5 cellular contexts compared by ENCODE assay signal in genomic region chr4:47694322-47694721, GRCh38.
"Had no signal": no experiment of that assay in that cellular context is flagged by ENCODE, and none has a peak within 500 bp of the region (broad histone marks: within the 10 kb centered on the region; RNA-seq: fewer than 3 reads in every experiment).

No MANE protein-coding gene starts in this region.

- DNase-seq: H9, HCEC 1CT, IMR-90 had no signal

- ATAC-seq: GM23338, K562 had no signal

- H3K4me3 Mint-ChIP-seq: GM23338, H9 had no signal

- H3K9me3 Mint-ChIP-seq: GM23338, H9 had no signal

- H3K27ac Mint-ChIP-seq: GM23338, H9 had no signal
